25 cellular contexts compared by ENCODE assay signal in the genomic region with DNA sequence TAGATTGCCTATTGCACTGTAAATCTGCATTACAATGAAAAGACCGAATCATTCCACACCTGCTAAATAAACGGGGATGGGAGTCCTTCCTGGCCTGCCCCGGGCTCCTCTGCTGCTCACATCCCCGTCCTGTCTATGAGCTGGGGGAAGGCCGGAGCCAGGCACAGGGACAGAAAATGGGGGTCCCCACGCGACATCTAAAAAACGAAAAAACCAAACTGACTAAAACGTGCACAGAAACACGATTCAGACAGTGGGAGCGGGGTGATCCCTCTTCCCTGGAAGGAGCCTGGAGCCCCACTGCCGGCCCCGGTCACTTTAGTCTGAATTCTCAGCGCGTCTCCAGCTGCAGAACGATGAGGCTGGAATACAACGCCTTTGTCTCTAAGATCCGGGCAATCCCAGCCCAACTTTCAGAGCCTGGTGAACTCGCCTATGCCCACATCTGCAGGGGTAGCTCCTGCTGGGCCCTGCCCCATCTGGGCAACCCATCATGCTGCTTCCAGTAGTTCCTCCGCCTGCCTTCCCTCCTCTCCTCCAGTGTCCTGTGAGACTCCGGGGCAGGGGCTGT.
"Had no signal": no experiment of that assay in that cellular context is flagged by ENCODE, and none has a peak within 500 bp of the region (broad histone marks: within the 10 kb centered on the region; RNA-seq: fewer than 3 reads in every experiment).

No MANE protein-coding gene starts in this region.

- ATAC-seq: activated CD4-positive, alpha-beta T cell treated with anti-CD3 and anti-CD28 coated beads for 36 hours; activated CD8-positive, alpha-beta T cell treated with anti-CD3 and anti-CD28 coated beads for 36 hours; Panc1; Right ventricle myocardium inferior; T-cell had no signal

- H3K4me1 Mint-ChIP-seq: activated CD4-positive, alpha-beta T cell treated with anti-CD3 and anti-CD28 coated beads for 36 hours; activated naive CD4-positive, alpha-beta T cell treated with anti-CD3 and anti-CD28 coated beads, Interleukin-2, amount 50 U/mL, for 24 hours had no signal

- H3K36me3 Mint-ChIP-seq: activated naive CD4-positive, alpha-beta T cell treated with anti-CD3 and anti-CD28 coated beads, Interleukin-2, amount 50 U/mL, for 24 hours; T-cell had no signal

- FAIRE-seq: bronchial epithelial cell had no signal

- H3K27ac Mint-ChIP-seq: activated CD4-positive, alpha-beta T cell treated with anti-CD3 and anti-CD28 coated beads for 36 hours; activated CD8-positive, alpha-beta T cell treated with anti-CD3 and anti-CD28 coated beads for 36 hours; activated naive CD4-positive, alpha-beta T cell treated with anti-CD3 and anti-CD28 coated beads, Interleukin-2, amount 50 U/mL, for 24 hours; activated T-cell treated with anti-CD3 and anti-CD28 coated beads, Interleukin-2, amount 50 U/mL, for 24 hours; activated T-helper 1 cell treated with anti-CD3 and anti-CD28 coated beads, Interleukin-12 subunit alpha, Interleukin-12 subunit beta, Interleukin-2, Interleukin-4 antibody, amounts not matched to agents 30 ng/mL and 10 ng/mL and 1 ng/mL, durations not matched to agents 14 hours and 24 hours and 36 hours; T-cell had no signal

- H3K9me3 Mint-ChIP-seq: activated CD8-positive, alpha-beta T cell treated with anti-CD3 and anti-CD28 coated beads for 36 hours; activated naive CD4-positive, alpha-beta T cell treated with anti-CD3 and anti-CD28 coated beads, Interleukin-2, amount 50 U/mL, for 24 hours; activated T-cell treated with anti-CD3 and anti-CD28 coated beads, Interleukin-2, amount 50 U/mL, for 24 hours; activated T-helper 1 cell treated with anti-CD3 and anti-CD28 coated beads, Interleukin-12 subunit alpha, Interleukin-12 subunit beta, Interleukin-2, Interleukin-4 antibody, amounts not matched to agents 30 ng/mL and 10 ng/mL and 1 ng/mL, durations not matched to agents 14 hours and 24 hours and 36 hours; T-cell had no signal

- H3K4me3 ChIP-seq: SK-N-MC had no signal

- DNase-seq: activated CD4-positive, alpha-beta T cell treated with anti-CD3 and anti-CD28 coated beads for 36 hours; activated CD8-positive, alpha-beta T cell treated with anti-CD3 and anti-CD28 coated beads for 36 hours; activated effector memory CD4-positive, alpha-beta T cell treated with Interleukin-2 at 50 U/mL for 16 hours; activated naive CD4-positive, alpha-beta T cell; activated T-cell treated with anti-CD3 and anti-CD28 coated beads, Interleukin-2, amount 50 U/mL, for 24 hours; aorta; Kasumi-1; KBM-7; NCI-H1105 treated with DMSO at 0.1 percent for 48 hours; NCI-H1436 treated with DMSO at 0.1 percent for 48 hours; NCI-H2081; NCI-H510A treated with DMSO at 0.1 percent for 48 hours; NCI-H69; NK-92 treated with Interleukin-12 subunit alpha and Interleukin-12 subunit beta, amount 100 ng/mL, for 24 hours; OCI-M1; RPMI8226; T-helper 2 cell had no signal

- H3K4me3 Mint-ChIP-seq: activated CD4-positive, alpha-beta T cell treated with anti-CD3 and anti-CD28 coated beads for 36 hours; activated CD8-positive, alpha-beta T cell treated with anti-CD3 and anti-CD28 coated beads for 36 hours; activated naive CD4-positive, alpha-beta T cell treated with anti-CD3 and anti-CD28 coated beads, Interleukin-2, amount 50 U/mL, for 24 hours; activated T-cell treated with anti-CD3 and anti-CD28 coated beads, Interleukin-2, amount 50 U/mL, for 24 hours; activated T-helper 1 cell treated with anti-CD3 and anti-CD28 coated beads, Interleukin-12 subunit alpha, Interleukin-12 subunit beta, Interleukin-2, Interleukin-4 antibody, amounts not matched to agents 30 ng/mL and 10 ng/mL and 1 ng/mL, durations not matched to agents 14 hours and 24 hours and 36 hours; T-cell had no signal

- H3K27ac ChIP-seq: SK-N-MC, VCaP had no signal
